ENCODE assay signal across 24 cellular contexts in genomic region chr19:13521066-13521465, GRCh38.
"Had no signal": no experiment of that assay in that cellular context is flagged by ENCODE, and none has a peak within 500 bp of the region (broad histone marks: within the 10 kb centered on the region; RNA-seq: fewer than 3 reads in every experiment).

No MANE protein-coding gene starts in this region.

- H3K4me3 ChIP-seq: esophagus squamous epithelium, gastroesophageal sphincter, mucosa of descending colon, psoas muscle, spleen, testis, tibial nerve, upper lobe of right lung, vagina had no signal

- H3K36me3 ChIP-seq: esophagus squamous epithelium, gastroesophageal sphincter, neutrophil, spleen, tibial nerve, upper lobe of right lung, vagina had no signal

- DNase-seq: effector memory CD8-positive, alpha-beta T cell; esophagus squamous epithelium; foreskin fibroblast; glutamatergic neuron; islet precursor cell; mammary epithelial cell; mucosa of descending colon; naive thymus-derived CD8-positive, alpha-beta T cell; psoas muscle; retina; spleen; stimulated activated CD4-positive, alpha-beta T cell treated with anti-CD3 and anti-CD28 coated beads, Interleukin-2, amount 100 ng/mL, for 24 hours; stimulated activated CD4-positive, alpha-beta T cell treated with anti-CD3 and anti-CD28 coated beads, Interleukin-4, amount 100 ng/mL, for 4 hours; stimulated activated naive B cell treated with anti-CD40 and anti-IgM and Interleukin-4, amounts not matched to agents 10 μg/mL and 1 μg/mL and 100 μg/mL, for 72 hours; stimulated activated naive CD8-positive, alpha-beta T cell treated with anti-CD3 and anti-CD28 coated beads, Interleukin-15, amount 100 ng/mL, for 72 hours; testis; upper lobe of right lung had no signal

- H3K27ac ChIP-seq: epithelial cell of prostate, esophagus squamous epithelium, gastroesophageal sphincter, neutrophil, psoas muscle, spleen, testis, tibial nerve, upper lobe of right lung, vagina had no signal

- H3K9me3 ChIP-seq: neutrophil, testis, vagina had no signal

- H3K4me1 ChIP-seq: esophagus squamous epithelium, gastroesophageal sphincter, psoas muscle, spleen, testis, tibial nerve, upper lobe of right lung, vagina had no signal

- ATAC-seq: effector memory CD8-positive, alpha-beta T cell; gastroesophageal sphincter; left lobe of liver; mucosa of descending colon; naive thymus-derived CD8-positive, alpha-beta T cell; psoas muscle; sciatic nerve; stimulated activated naive B cell treated with anti-CD40 and anti-IgM and Interleukin-4, amounts not matched to agents 10 μg/mL and 1 μg/mL and 100 μg/mL, for 72 hours; stimulated activated naive CD8-positive, alpha-beta T cell treated with anti-CD3 and anti-CD28 coated beads, Interleukin-15, amount 100 ng/mL, for 72 hours; upper lobe of right lung had no signal

- H3K4me3 Mint-ChIP-seq: effector memory CD8-positive, alpha-beta T cell; naive thymus-derived CD8-positive, alpha-beta T cell; stimulated activated naive B cell treated with anti-CD40 and anti-IgM and Interleukin-4, amounts not matched to agents 10 μg/mL and 1 μg/mL and 100 μg/mL, for 72 hours; stimulated activated naive CD8-positive, alpha-beta T cell treated with anti-CD3 and anti-CD28 coated beads, Interleukin-15, amount 100 ng/mL, for 72 hours had no signal

- H3K27me3 ChIP-seq: testis, tibial nerve, vagina had no signal

- H3K27ac Mint-ChIP-seq: effector memory CD8-positive, alpha-beta T cell; naive thymus-derived CD8-positive, alpha-beta T cell; stimulated activated naive B cell treated with anti-CD40 and anti-IgM and Interleukin-4, amounts not matched to agents 10 μg/mL and 1 μg/mL and 100 μg/mL, for 72 hours; stimulated activated naive CD8-positive, alpha-beta T cell treated with anti-CD3 and anti-CD28 coated beads, Interleukin-15, amount 100 ng/mL, for 72 hours had no signal

- H3K4me1 Mint-ChIP-seq: naive thymus-derived CD8-positive, alpha-beta T cell; stimulated activated naive B cell treated with anti-CD40 and anti-IgM and Interleukin-4, amounts not matched to agents 10 μg/mL and 1 μg/mL and 100 μg/mL, for 72 hours; stimulated activated naive CD8-positive, alpha-beta T cell treated with anti-CD3 and anti-CD28 coated beads, Interleukin-15, amount 100 ng/mL, for 72 hours had no signal
